In genomic region chr2:39839261-39839848, GRCh38 we compare ENCODE assay signal across 18 cellular contexts.
DNase-seq lines count a peak whose midpoint lies in the region; ATAC-seq, FAIRE-seq and TF ChIP-seq lines count a peak whose summit lies in the region.
"Had no signal": no experiment of that assay in that cellular context is flagged by ENCODE, and none has a peak within 500 bp of the region (broad histone marks: within the 10 kb centered on the region; RNA-seq: fewer than 3 reads in every experiment).

No MANE protein-coding gene starts in this region.

- TF ChIP-seq CTCF in neural crest cell (conservative IDR thresholded peaks at IDR 0.05) (no peak), chondrocyte (IDR thresholded peaks at IDR 0.05) (no peak), PC-3 (conservative IDR thresholded peaks at IDR 0.05; ENCODE audit: low read depth, low read length) (no peak)

- H3K27ac ChIP-seq in PC-3 (ENCODE audit: low read length) = no peak overlapping the region
- H3K27ac ChIP-seq: C4-2B, KMS-11 had no signal

- no peaks in the 10 kb centered on the region for H3K79me2 ChIP-seq in PC-3 (ENCODE audit: low read length)

- ATAC-seq in GM21786 (IDR thresholded peaks at IDR 0.05; ENCODE audit: unreplicated experiment) (peak; percentile 33), GM19023 (IDR thresholded peaks at IDR 0.05; ENCODE audit: unreplicated experiment) (no peak), PC-3 (no peak), HG03097 (IDR thresholded peaks at IDR 0.05; ENCODE audit: low FRiP score, unreplicated experiment) (no peak)
- ATAC-seq in activated T-helper 17 cell treated with anti-CD3 and anti-CD28 coated beads, Interleukin-2, amount 50 U/mL, for 72 hours (replicated peaks) = peak; percentile 9

- no peaks in the 10 kb centered on the region for H4K20me1 ChIP-seq in PC-3 (ENCODE audit: low read length)

- H3K4me1 ChIP-seq in PC-3 (ENCODE audit: insufficient read depth, low read length) = peaks cover 5% of the 10 kb centered on the region

- H3K9me3 Mint-ChIP-seq in activated T-helper 17 cell treated with anti-CD3 and anti-CD28 coated beads, Interleukin-2, amount 50 U/mL, for 72 hours = no peaks in the 10 kb centered on the region
- H3K9me3 Mint-ChIP-seq in neural crest cell (peaks cover 9% of the 10 kb centered on the region), chondrocyte (ENCODE audit: low read depth) (peaks cover 30% of the 10 kb centered on the region)

- no peak overlapping the region for H3K9ac ChIP-seq in PC-3 (ENCODE audit: low read length)
- H3K9ac ChIP-seq: KMS-11 had no signal

- FAIRE-seq in GM12891 (lab: Jason Lieb, UNC) = peak; percentile 40

- no peaks in the 10 kb centered on the region for H3K27me3 ChIP-seq in PC-3 (ENCODE audit: low read length)

- H3K4me3 Mint-ChIP-seq in activated T-helper 17 cell treated with anti-CD3 and anti-CD28 coated beads, Interleukin-2, amount 50 U/mL, for 72 hours = no peak overlapping the region
- H3K4me3 Mint-ChIP-seq in neural crest cell = no peak overlapping the region
- no peak overlapping the region for H3K4me3 Mint-ChIP-seq in chondrocyte (ENCODE audit: unreplicated experiment)

- H3K9me3 ChIP-seq in PC-3 (ENCODE audit: low read length) = no peaks in the 10 kb centered on the region

- H2AFZ ChIP-seq in PC-3 (ENCODE audit: low read length) = no peak overlapping the region

- no peaks in the 10 kb centered on the region for H3K9me2 ChIP-seq in PC-3 (replicated peaks; ENCODE audit: low read length)

- no peaks in the 10 kb centered on the region for H3K4me1 Mint-ChIP-seq in activated T-helper 17 cell treated with anti-CD3 and anti-CD28 coated beads, Interleukin-2, amount 50 U/mL, for 72 hours
- no peaks in the 10 kb centered on the region for H3K4me1 Mint-ChIP-seq in neural crest cell
- H3K4me1 Mint-ChIP-seq in chondrocyte (ENCODE audit: low read depth) = no peaks in the 10 kb centered on the region

- no peaks in the 10 kb centered on the region for H3F3A ChIP-seq in PC-3 (ENCODE audit: low read length, unreplicated experiment)

- peaks cover 16% of the 10 kb centered on the region for H3K27me3 Mint-ChIP-seq in activated T-helper 17 cell treated with anti-CD3 and anti-CD28 coated beads, Interleukin-2, amount 50 U/mL, for 72 hours
- no peaks in the 10 kb centered on the region for H3K27me3 Mint-ChIP-seq in neural crest cell (ENCODE audit: low read depth)
- peaks cover 4% of the 10 kb centered on the region for H3K27me3 Mint-ChIP-seq in chondrocyte (ENCODE audit: low read depth)

- BruUV-seq in PC-3 (replicated peaks; lab: Mats Ljungman, UMichigan) = no TSS peak

- CTCF ChIA-PET in PC-3 (lab: Charles Lee) = no interaction called here

- H3K36me3 ChIP-seq in PC-3 (ENCODE audit: low read depth, low read length) = no peaks in the 10 kb centered on the region

- intact Hi-C loops in PC-3 (cut with micrococcal nuclease) = no loop called here

- TF ChIP-seq POLR2A in GM12891 (IDR thresholded peaks at IDR 0.05; ENCODE audit: low read depth, low read length) = no peak

- no peak overlapping the region for H3K4me3 ChIP-seq in PC-3 (ENCODE audit: low read length)

- no peaks in the 10 kb centered on the region for H3K36me3 Mint-ChIP-seq in activated T-helper 17 cell treated with anti-CD3 and anti-CD28 coated beads, Interleukin-2, amount 50 U/mL, for 72 hours (ENCODE audit: low read depth)
- H3K36me3 Mint-ChIP-seq in neural crest cell (ENCODE audit: low read depth) = peaks cover 5% of the 10 kb centered on the region
- H3K36me3 Mint-ChIP-seq in chondrocyte (ENCODE audit: low read depth) = peaks cover 8% of the 10 kb centered on the region

- no peak for DNase-seq in GM12891 (ENCODE audit: insufficient read length, low spot score)
- DNase-seq in neural crest cell (ENCODE audit: low read depth, low spot score) = no peak
- no peak for DNase-seq in chondrocyte (ENCODE audit: low spot score)
- no peak for DNase-seq in PC-3
- DNase-seq: COR-L47, DMS153, NCI-H1105 treated with DMSO at 0.1 percent for 48 hours, NCI-H1930, NCI-H2171, NCI-H446 treated with DMSO at 0.1 percent for 48 hours, NCI-H774, T-helper 9 cell had no signal

- POLR2A ChIA-PET in PC-3 (lab: Charles Lee; ENCODE audit: unreplicated experiment) = no interaction called here

- no peak overlapping the region for H3K27ac Mint-ChIP-seq in activated T-helper 17 cell treated with anti-CD3 and anti-CD28 coated beads, Interleukin-2, amount 50 U/mL, for 72 hours
- peak overlapping the region; percentile 75 for H3K27ac Mint-ChIP-seq in neural crest cell (ENCODE audit: unreplicated experiment)
- no peak overlapping the region for H3K27ac Mint-ChIP-seq in chondrocyte (ENCODE audit: unreplicated experiment)

- no peak overlapping the region for H3K4me2 ChIP-seq in PC-3 (ENCODE audit: low read length)
- H3K4me2 ChIP-seq: KMS-11 had no signal

TF ChIP-seq in GM12891, 5 proteins besides CTCF, POLR2A, EP300 and RAD21:
- TF ChIP-seq SPI1 (IDR thresholded peaks at IDR 0.05; ENCODE audit: low read depth, low read length) = no peak
- no peak for TF ChIP-seq POU2F2 (IDR thresholded peaks at IDR 0.05; ENCODE audit: low read depth, low read length)
- TF ChIP-seq TAF1 (IDR thresholded peaks at IDR 0.05; ENCODE audit: low read depth, low read length) = no peak
- no peak for TF ChIP-seq PAX5 (IDR thresholded peaks at IDR 0.05; ENCODE audit: insufficient read depth, low read length, severe bottlenecking)
- no peak for TF ChIP-seq POLR2AphosphoS5 (IDR thresholded peaks at IDR 0.05; ENCODE audit: low read depth, low read length)

Comparison
In these comparisons a context has a peak if more than half of its experiments do, and no peak if none do; other contexts are left out.
1. ATAC-seq: peak in GM21786 (single experiment) and activated T-helper 17 cell treated with anti-CD3 and anti-CD28 coated beads, Interleukin-2, amount 50 U/mL, for 72 hours (single experiment); none in GM19023 (single experiment), PC-3 (single experiment) and HG03097 (single experiment).